Comparison of ENCODE assay signal across 15 cellular contexts in genomic region chr10:68053553-68053952, GRCh38. TPM values are rescaled to one million over a fixed set of nuclear protein-coding genes. Genes with fewer than 3 reads are reported as not detected.
"Had no signal": no experiment of that assay in that cellular context is flagged by ENCODE, and none has a peak within 500 bp of the region (broad histone marks: within the 10 kb centered on the region; RNA-seq: fewer than 3 reads in every experiment).

No MANE protein-coding gene starts in this region.

- ATAC-seq: pancreas; stimulated activated naive CD8-positive, alpha-beta T cell treated with anti-CD3 and anti-CD28 coated beads, Interleukin-15, amount 100 ng/mL, for 72 hours had no signal

- H2AFZ ChIP-seq: neural progenitor cell had no signal

- H3K27me3 Mint-ChIP-seq: stimulated activated naive CD8-positive, alpha-beta T cell treated with anti-CD3 and anti-CD28 coated beads, Interleukin-15, amount 100 ng/mL, for 72 hours had no signal

- H3K9me3 ChIP-seq: pancreas, thoracic aorta had no signal

- H3K27me3 ChIP-seq: neural progenitor cell, pancreas had no signal

- H3K9me3 Mint-ChIP-seq: activated T-helper 2 cell treated with anti-CD3 and anti-CD28 coated beads, Interferon-gamma antibody, Interleukin-2, Interleukin-4, amounts not matched to agents 10 μg/mL and 5 μg/mL and 100 μg/mL, durations not matched to agents 14 hours and 24 hours and 36 hours; neural progenitor cell; stimulated activated naive CD8-positive, alpha-beta T cell treated with anti-CD3 and anti-CD28 coated beads, Interleukin-15, amount 100 ng/mL, for 72 hours had no signal

- H3K4me3 Mint-ChIP-seq: neural progenitor cell; stimulated activated naive CD8-positive, alpha-beta T cell treated with anti-CD3 and anti-CD28 coated beads, Interleukin-15, amount 100 ng/mL, for 72 hours had no signal

- H3K36me3 Mint-ChIP-seq: neural progenitor cell had no signal

- H3K27ac ChIP-seq: neural progenitor cell, pancreas, thoracic aorta had no signal

- H3K36me3 ChIP-seq: neural progenitor cell, thoracic aorta had no signal

- H3K27ac Mint-ChIP-seq: activated T-helper 2 cell treated with anti-CD3 and anti-CD28 coated beads, Interferon-gamma antibody, Interleukin-2, Interleukin-4, amounts not matched to agents 10 μg/mL and 5 μg/mL and 100 μg/mL, durations not matched to agents 14 hours and 24 hours and 36 hours; neural progenitor cell; stimulated activated naive CD8-positive, alpha-beta T cell treated with anti-CD3 and anti-CD28 coated beads, Interleukin-15, amount 100 ng/mL, for 72 hours had no signal

- H3K4me2 ChIP-seq: neural progenitor cell had no signal

- H3K4me3 ChIP-seq: neural progenitor cell, pancreas, thoracic aorta had no signal

- DNase-seq: activated CD4-positive, alpha-beta T cell treated with anti-CD3 and anti-CD28 coated beads, Interleukin-2, amount 50 U/mL, for 1 hour; activated naive CD4-positive, alpha-beta T cell treated with anti-CD3 and anti-CD28 coated beads, Interleukin-2, amount 50 U/mL, for 16 hours; activated T-cell treated with anti-CD3 and anti-CD28 coated beads for 4 hours; hippocampal formation; kidney glomerular epithelial cell; pancreas; retina; stimulated activated CD4-positive, alpha-beta T cell treated with anti-CD3 and anti-CD28 coated beads, Interleukin-15, amount 100 ng/mL, for 24 hours; stimulated activated CD4-positive, alpha-beta T cell treated with anti-CD3 and anti-CD28 coated beads, Interleukin-4, amount 100 ng/mL, for 4 hours; stimulated activated naive CD8-positive, alpha-beta T cell treated with anti-CD3 and anti-CD28 coated beads, Interleukin-15, amount 100 ng/mL, for 72 hours had no signal

RNA-seq across cellular contexts. Expression of gene MYPN, which starts 55.7 kb away (rescaled TPM):
- total RNA-seq: activated CD8-positive, alpha-beta memory T cell treated with anti-CD3 and anti-CD28 coated beads for 36 hours; activated T-helper 2 cell treated with anti-CD3 and anti-CD28 coated beads, Interferon-gamma antibody, Interleukin-2, Interleukin-4, amounts not matched to agents 10 μg/mL and 5 μg/mL and 100 μg/mL, durations not matched to agents 14 hours and 24 hours and 36 hours; T-helper 2 cell treated with Interferon-gamma antibody and Interleukin-4, amounts not matched to agents 100 ng/mL and 5 ng/mL, for 36 hours; thoracic aorta had no signal
